ENCODE assay signal across 12 cellular contexts in genomic region chr1:6464514-6464836, GRCh38. TPM values are rescaled to one million over a fixed set of nuclear protein-coding genes. Genes with fewer than 3 reads are reported as not detected.
DNase-seq lines count a peak whose midpoint lies in the region; ATAC-seq and TF ChIP-seq lines count a peak whose summit lies in the region.
"Had no signal": no experiment of that assay in that cellular context is flagged by ENCODE, and none has a peak within 500 bp of the region (broad histone marks: within the 10 kb centered on the region; RNA-seq: fewer than 3 reads in every experiment).

No MANE protein-coding gene starts in this region.

- POLR2A ChIA-PET in activated CD8-positive, alpha-beta T cell treated with anti-CD3 and anti-CD28 coated beads for 36 hours (lab: Charles Lee), result interaction anchor here (0.8 to 0.9 kb wide), 2 partner anchors 9 to 139 kb away, joined by 3 read pairs; no protein-coding TSS in a partner anchor

- H3K27ac Mint-ChIP-seq in activated CD8-positive, alpha-beta T cell treated with anti-CD3 and anti-CD28 coated beads for 36 hours, result peak overlapping the region; percentile 86

- no peaks in the 10 kb centered on the region for H3K27me3 Mint-ChIP-seq in activated CD8-positive, alpha-beta T cell treated with anti-CD3 and anti-CD28 coated beads for 36 hours

- H3K4me1 ChIP-seq in spleen (peaks cover 8 to 75% (median 34%) of the 10 kb centered on the region in 6 donors), gastroesophageal sphincter (peaks cover 0 to 11% (median 0%) of the 10 kb centered on the region in 3 donors)

- peaks cover 45% of the 10 kb centered on the region for H3K4me1 Mint-ChIP-seq in activated CD8-positive, alpha-beta T cell treated with anti-CD3 and anti-CD28 coated beads for 36 hours (ENCODE audit: low read depth)

- no peaks in the 10 kb centered on the region for H3K9me3 Mint-ChIP-seq in activated CD8-positive, alpha-beta T cell treated with anti-CD3 and anti-CD28 coated beads for 36 hours

- H3K9me3 ChIP-seq in spleen (no peaks in the 10 kb centered on the region), gastroesophageal sphincter (no peaks in the 10 kb centered on the region)
- H3K9me3 ChIP-seq: adrenal gland, neutrophil had no signal

- WGBS in spleen, 5 donors, result 83 to 90% (median 84%) methylated on average over 7 of the region's 7 CpGs
- 100% methylated on average over 2 to 4 of the region's 7 CpGs for WGBS in gastroesophageal sphincter (ENCODE audit: low coverage in 1 of 2), 2 donors

- H3K27ac ChIP-seq in 22Rv1 (no peak overlapping the region), spleen (peak overlapping the region in 3 of 8 donors; percentile 54 to 79 (median 71)), gastroesophageal sphincter (no peak overlapping the region)
- H3K27ac ChIP-seq: adrenal gland, neutrophil had no signal

- peak; percentile 66 for DNase-seq in activated CD8-positive, alpha-beta T cell treated with anti-CD3 and anti-CD28 coated beads for 36 hours
- DNase-seq in left ventricle myocardium superior (peak; percentile 88), spleen (no peak)

- CTCF ChIA-PET in activated CD8-positive, alpha-beta T cell treated with anti-CD3 and anti-CD28 coated beads for 36 hours (lab: Charles Lee), result interaction anchor here (1.0 to 1.8 kb wide), 3 partner anchors 10 to 41 kb away, joined by 4 to 5 read pairs (median 4); no protein-coding TSS in a partner anchor

- peaks cover 0 to 79% (median 41%) of the 10 kb centered on the region in 6 donors for H3K36me3 ChIP-seq in spleen
- peaks cover 0 to 48% of the 10 kb centered on the region in 2 donors for H3K36me3 ChIP-seq in gastroesophageal sphincter
- H3K36me3 ChIP-seq: neutrophil had no signal

- peaks cover 28% of the 10 kb centered on the region for H3K36me3 Mint-ChIP-seq in activated CD8-positive, alpha-beta T cell treated with anti-CD3 and anti-CD28 coated beads for 36 hours (ENCODE audit: low read depth)
- H3K36me3 Mint-ChIP-seq: CD14-positive monocyte had no signal

- no peak for ATAC-seq in activated CD8-positive, alpha-beta T cell treated with anti-CD3 and anti-CD28 coated beads for 36 hours
- ATAC-seq in left ventricle myocardium superior (peak; percentile 78), GM21717 (IDR thresholded peaks at IDR 0.05; ENCODE audit: unreplicated experiment) (no peak), GM19397 (IDR thresholded peaks at IDR 0.05; ENCODE audit: unreplicated experiment) (no peak), gastroesophageal sphincter (no peak)

- peaks cover 0 to 68% (median 4%) of the 10 kb centered on the region in 7 donors for H3K27me3 ChIP-seq in spleen (replicated peaks in 1 of 7)
- peaks cover 81% of the 10 kb centered on the region for H3K27me3 ChIP-seq in gastroesophageal sphincter
- H3K27me3 ChIP-seq: adrenal gland had no signal

- no peak for TF ChIP-seq EP300 in gastroesophageal sphincter (IDR thresholded peaks at IDR 0.05)

- H3K4me3 ChIP-seq in spleen (peak overlapping the region in 1 of 8 donors; percentile 64), gastroesophageal sphincter (no peak overlapping the region)
- H3K4me3 ChIP-seq: adrenal gland had no signal

- no peak for TF ChIP-seq POLR2A in spleen (IDR thresholded peaks at IDR 0.05)
- no peak for TF ChIP-seq POLR2A in gastroesophageal sphincter (IDR thresholded peaks at IDR 0.05)

- intact Hi-C loops in activated CD8-positive, alpha-beta T cell treated with anti-CD3 and anti-CD28 coated beads for 36 hours (cut with micrococcal nuclease), result no loop called here
- intact Hi-C loops in left ventricle myocardium superior (cut with micrococcal nuclease) (no loop called here), spleen (cut with DNase I; ENCODE audit: low total_unique reads) (no loop called here)

- TF ChIP-seq CTCF in 22Rv1 (IDR thresholded peaks at IDR 0.05) (peak; percentile 19; the same call in 1 of the 2 replicates), LNCAP (IDR thresholded peaks at IDR 0.05) (peak; percentile 46), spleen (IDR thresholded peaks at IDR 0.05 in 8 of 11, conservative IDR thresholded peaks at IDR 0.05 in 3 of 11) (no peak), gastroesophageal sphincter (IDR thresholded peaks at IDR 0.05) (no peak)
- no peak for TF ChIP-seq CTCF in activated CD8-positive, alpha-beta T cell treated with anti-CD3 and anti-CD28 coated beads for 36 hours (IDR thresholded peaks at IDR 0.05)

- peak overlapping the region; percentile 92 for H3K4me3 Mint-ChIP-seq in activated CD8-positive, alpha-beta T cell treated with anti-CD3 and anti-CD28 coated beads for 36 hours

RNA-seq across cellular contexts. Expression of gene TNFRSF25, which starts 1.5 kb away (rescaled TPM):
- total RNA-seq in activated CD8-positive, alpha-beta T cell treated with anti-CD3 and anti-CD28 coated beads for 36 hours, result 10 to 100 TPM; 55.8 to 57.8 TPM
- total RNA-seq in left ventricle myocardium superior (10.8 TPM), spleen (100 to 1,000 TPM in 1 of 7 donors, 10 to 100 TPM in 6; 39.7 to 103 (median 65.4) TPM), gastroesophageal sphincter (10 to 100 TPM in 2 of 4 donors, 1 to 10 TPM in 2; 4.2 to 11.2 (median 8.8) TPM)
- polyA plus RNA-seq in spleen, result 100 to 1,000 TPM in 2 of 3 donors, 10 to 100 TPM in 1; 30.9 to 147 (median 102) TPM

RNA-seq across cellular contexts. Expression of gene PLEKHG5, which starts 27.0 kb away (rescaled TPM):
- 1 to 10 TPM; 1.7 to 1.8 TPM for total RNA-seq in activated CD8-positive, alpha-beta T cell treated with anti-CD3 and anti-CD28 coated beads for 36 hours
- total RNA-seq in left ventricle myocardium superior (16.9 TPM), spleen (100 to 1,000 TPM in 1 of 7 donors, 10 to 100 TPM in 6; 34.7 to 120 (median 60.1) TPM), gastroesophageal sphincter (10 to 100 TPM in 3 of 4 donors, 1 to 10 TPM in 1; 8.6 to 14.0 (median 11.4) TPM)
- polyA plus RNA-seq in spleen, result 10 to 100 TPM in 2 of 3 donors, 1 to 10 TPM in 1; 6.4 to 66.9 (median 29.7) TPM
- polyA plus RNA-seq: CD14-positive monocyte had no signal

RNA-seq across cellular contexts. Expression of gene ESPN, which starts 39.9 kb away (rescaled TPM):
- total RNA-seq in activated CD8-positive, alpha-beta T cell treated with anti-CD3 and anti-CD28 coated beads for 36 hours, result under 1 TPM; 0.83 to 0.99 TPM
- 0.77 TPM for total RNA-seq in left ventricle myocardium superior
- 1 to 10 TPM in 4 of 7 donors, under 1 TPM in 2, not detected in 1; 0.43 to 6.0 (median 1.5) TPM for total RNA-seq in spleen
- under 1 TPM; 0.26 to 0.54 (median 0.50) TPM for polyA plus RNA-seq in spleen
- under 1 TPM in 3 of 4 donors, not detected in 1; 0.47 to 0.92 (median 0.81) TPM for total RNA-seq in gastroesophageal sphincter
- total RNA-seq: RPMI7951 had no signal
- polyA plus RNA-seq: CD14-positive monocyte had no signal

RNA-seq across cellular contexts. Expression of gene HES2, which starts 44.8 kb away (rescaled TPM):
- total RNA-seq in activated CD8-positive, alpha-beta T cell treated with anti-CD3 and anti-CD28 coated beads for 36 hours, result under 1 TPM in 1 of 2 experiments, not detected in 1; 0.29 TPM
- total RNA-seq in left ventricle myocardium superior, result not detected
- under 1 TPM in 2 of 7 donors, not detected in 5; 0.22 to 0.26 TPM for total RNA-seq in spleen
- 1 to 10 TPM in 1 of 3 donors, under 1 TPM in 1, not detected in 1; 0.02 to 1.3 TPM for polyA plus RNA-seq in spleen
- 1 to 10 TPM in 1 of 4 donors, not detected in 3; 7.3 TPM for total RNA-seq in gastroesophageal sphincter
- polyA plus RNA-seq: CD14-positive monocyte had no signal

Comparison
In these comparisons a context has a peak if more than half of its experiments do, and no peak if none do; other contexts are left out.
1. CTCF ChIP-seq: peak in 22Rv1 (single experiment) and LNCAP (single experiment); none in activated CD8-positive, alpha-beta T cell treated with anti-CD3 and anti-CD28 coated beads for 36 hours (single experiment), spleen (0 of 11) and gastroesophageal sphincter (0 of 4).